In genomic region chr2:178047391-178047790, GRCh38 we compare ENCODE assay signal across 29 cellular contexts. TPM values are rescaled to one million over a fixed set of nuclear protein-coding genes. Genes with fewer than 3 reads are reported as not detected.
"Had no signal": no experiment of that assay in that cellular context is flagged by ENCODE, and none has a peak within 500 bp of the region (broad histone marks: within the 10 kb centered on the region; RNA-seq: fewer than 3 reads in every experiment).

No MANE protein-coding gene starts in this region.

- ATAC-seq: effector memory CD8-positive, alpha-beta T cell; esophagus mucosa; foreskin keratinocyte; gastrocnemius medialis; gastroesophageal sphincter; heart left ventricle; heart right ventricle had no signal

- H3K4me3 ChIP-seq: colonic mucosa, coronary artery, dorsolateral prefrontal cortex, esophagus muscularis mucosa, esophagus squamous epithelium, gastrocnemius medialis, gastroesophageal sphincter, heart left ventricle, heart right ventricle had no signal

- H3K27me3 ChIP-seq: colonic mucosa, esophagus muscularis mucosa, esophagus squamous epithelium, gastrocnemius medialis, heart left ventricle, heart right ventricle had no signal

- DNase-seq: colonic mucosa; cortex of kidney; dermis blood vessel endothelial cell; dorsolateral prefrontal cortex; effector CD4-positive, alpha-beta T cell; effector CD8-positive, alpha-beta T cell; effector memory CD4-positive, alpha-beta T cell; effector memory CD8-positive, alpha-beta T cell; endodermal cell; erythroblast; esophagus squamous epithelium; foreskin fibroblast; foreskin keratinocyte; gastrocnemius medialis; glutamatergic neuron; head of caudate nucleus; heart left ventricle; heart right ventricle had no signal

- FAIRE-seq: colon, endometrium, endothelial cell of umbilical vein, frontal cortex had no signal

- H3K27ac ChIP-seq: colonic mucosa, coronary artery, dorsolateral prefrontal cortex, epithelial cell of prostate, esophagus muscularis mucosa, esophagus squamous epithelium, foreskin keratinocyte, gastrocnemius medialis, gastroesophageal sphincter, heart left ventricle, heart right ventricle had no signal

- H3K4me1 ChIP-seq: colonic mucosa, esophagus muscularis mucosa, esophagus squamous epithelium, foreskin keratinocyte, gastrocnemius medialis, gastroesophageal sphincter, heart left ventricle, heart right ventricle had no signal

- H3K9me3 ChIP-seq: colonic mucosa, esophagus muscularis mucosa, esophagus squamous epithelium, gastrocnemius medialis, gastroesophageal sphincter, heart left ventricle, heart right ventricle had no signal

- H3K36me3 ChIP-seq: colonic mucosa, esophagus muscularis mucosa, esophagus squamous epithelium, gastrocnemius medialis, gastroesophageal sphincter, heart left ventricle, heart right ventricle had no signal

RNA-seq across cellular contexts. Expression of gene PDE11A, which starts 25.2 kb away (rescaled TPM):
- total RNA-seq: esophagus mucosa, glomerular endothelial cell had no signal
- polyA plus RNA-seq: esophagus had no signal
